23 cellular contexts compared by ENCODE assay signal in the genomic region with DNA sequence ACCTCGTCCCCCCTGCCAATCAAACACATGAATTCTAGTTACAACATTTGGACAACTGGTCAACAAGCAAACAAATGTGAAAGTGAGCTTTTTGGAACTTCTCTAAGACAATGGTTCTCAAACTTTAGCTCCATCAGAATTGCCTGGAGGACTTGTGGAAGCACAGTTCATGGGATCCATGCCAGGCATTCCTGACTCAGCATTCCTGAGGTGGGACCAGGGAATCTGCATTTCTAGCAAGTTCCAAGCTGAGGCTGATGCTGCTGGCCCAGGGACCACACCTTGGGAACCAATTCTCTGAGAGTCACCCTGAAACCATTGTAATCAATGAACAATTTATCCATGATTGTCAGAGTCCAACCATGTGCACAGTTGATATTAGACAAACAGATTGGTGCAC.
"Had no signal": no experiment of that assay in that cellular context is flagged by ENCODE, and none has a peak within 500 bp of the region (broad histone marks: within the 10 kb centered on the region; RNA-seq: fewer than 3 reads in every experiment).

No MANE protein-coding gene starts in this region.

- FAIRE-seq: small intestine, urothelium cell line had no signal

- H3K36me3 ChIP-seq: left ventricle myocardium inferior, ovary, sigmoid colon, spleen, suprapubic skin, thoracic aorta, tibial artery, upper lobe of right lung had no signal

- DNase-seq: hypothalamus; islet precursor cell; left ventricle myocardium inferior; midbrain; mucosa of descending colon; naive thymus-derived CD4-positive, alpha-beta T cell; ovary; retina; right cardiac atrium; sigmoid colon; small intestine; spleen; stimulated activated CD4-positive, alpha-beta T cell treated with anti-CD3 and anti-CD28 coated beads, Interleukin-4, amount 100 ng/mL, for 24 hours; stimulated activated naive CD4-positive, alpha-beta T cell; tibial artery; trophoblast cell; upper lobe of right lung had no signal

- H3K27me3 ChIP-seq: ovary, sigmoid colon, spleen, suprapubic skin, tibial artery, upper lobe of right lung had no signal

- H3K4me1 ChIP-seq: left ventricle myocardium inferior, sigmoid colon, spleen, suprapubic skin, tibial artery, upper lobe of right lung had no signal

- H3K27ac ChIP-seq: left ventricle myocardium inferior, ovary, sigmoid colon, spleen, suprapubic skin, thoracic aorta, tibial artery, upper lobe of right lung had no signal

- H3K4me3 ChIP-seq: left ventricle myocardium inferior, lung, mucosa of descending colon, ovary, sigmoid colon, spleen, suprapubic skin, thoracic aorta, tibial artery, upper lobe of right lung had no signal

- ATAC-seq: mucosa of descending colon; naive thymus-derived CD4-positive, alpha-beta T cell; natural killer cell treated with Interleukin-12 subunit alpha and Interleukin-12 subunit beta and Interleukin-15 and Interleukin-18, amount 100 ng/mL, for 72 hours; right cardiac atrium; stimulated activated effector memory CD8-positive, alpha-beta T cell treated with anti-CD3 and anti-CD28 coated beads, Interleukin-12 subunit alpha, Interleukin-12 subunit beta, amount 100 ng/mL, for 72 hours; upper lobe of right lung had no signal

- H3K9me3 ChIP-seq: left ventricle myocardium inferior, mucosa of descending colon, ovary, sigmoid colon, suprapubic skin, thoracic aorta, upper lobe of right lung had no signal
